In the genomic region with DNA sequence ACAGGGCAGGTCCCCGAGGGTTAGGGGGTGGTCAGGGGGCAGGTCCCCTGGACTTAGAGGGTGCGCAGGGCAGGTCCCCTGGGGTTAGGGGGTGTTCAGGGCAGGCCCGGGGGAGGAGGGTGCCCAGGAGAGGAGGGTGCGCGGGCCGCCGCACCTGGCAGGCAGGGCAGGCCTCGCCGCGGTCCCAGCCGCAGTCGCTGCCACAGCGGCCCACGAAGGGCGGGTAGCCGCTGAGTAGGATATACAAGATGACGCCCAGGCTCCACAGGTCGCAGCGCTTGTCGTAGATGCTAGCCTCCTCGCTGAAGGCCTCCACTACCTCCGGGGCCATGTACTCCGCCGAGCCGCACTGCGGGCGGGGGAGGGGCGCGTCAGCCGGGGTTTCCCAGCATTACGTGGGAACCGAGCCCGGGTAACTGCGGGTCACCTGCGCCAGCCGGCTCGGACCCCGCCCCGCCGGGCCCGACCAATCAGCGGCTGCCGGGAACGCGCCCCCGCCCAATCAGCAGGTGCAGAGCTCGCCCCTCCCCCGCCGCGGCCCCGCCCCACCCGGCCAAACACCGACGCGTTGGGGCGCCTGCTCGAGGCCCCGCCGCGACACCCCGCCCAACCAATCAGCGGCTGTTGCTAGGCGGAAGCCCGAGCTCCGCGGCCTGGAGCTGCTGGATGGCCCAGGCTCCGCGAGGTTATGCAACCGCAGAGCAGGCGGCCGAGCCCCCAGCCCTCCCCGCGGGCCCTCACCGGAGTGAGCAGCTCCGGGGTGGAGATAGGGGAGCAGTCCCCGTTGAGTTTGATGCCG, we compare ENCODE assay signal across 8 cellular contexts.
A peak's percentile ranks its signal among the peaks of the same experiment; 100 is the strongest.
DNase-seq lines count a peak whose midpoint lies in the region; ATAC-seq and FAIRE-seq lines count a peak whose summit lies in the region.

No MANE protein-coding gene starts in this region.

- H3K27ac Mint-ChIP-seq in central memory CD8-positive, alpha-beta T cell (ENCODE audit: low read depth) = peak overlapping the region; percentile 97

- H3K4me3 Mint-ChIP-seq in central memory CD8-positive, alpha-beta T cell = peak overlapping the region; percentile 67

- peak; percentile 13 for FAIRE-seq in islet of Langerhans (lab: Jason Lieb, UNC)

- H3K36me3 Mint-ChIP-seq in central memory CD8-positive, alpha-beta T cell (ENCODE audit: insufficient read depth) = peaks cover 51% of the 10 kb centered on the region

- no peaks in the 10 kb centered on the region for H3K27me3 Mint-ChIP-seq in central memory CD8-positive, alpha-beta T cell

- ATAC-seq in GM18520 (IDR thresholded peaks at IDR 0.05; ENCODE audit: unreplicated experiment) (peak; percentile 34), HG03060 (IDR thresholded peaks at IDR 0.05; ENCODE audit: low read depth, unreplicated experiment) (peak; percentile 31)
- peak; percentile 92 to 93 for ATAC-seq in activated CD4-positive, CD25-positive, alpha-beta regulatory T cell treated with anti-CD3 and anti-CD28 coated beads, Interleukin-2, amount 50 U/mL, for 24 hours
- ATAC-seq in central memory CD8-positive, alpha-beta T cell (replicated peaks; ENCODE audit: extremely low read depth, poor library complexity, severe bottlenecking) = peak; percentile 84

- H3K9me3 Mint-ChIP-seq in central memory CD8-positive, alpha-beta T cell = no peaks in the 10 kb centered on the region

- DNase-seq in NCI-H2171 treated with DMSO at 0.1 percent for 48 hours (lab: John Stamatoyannopoulos, UW) = peak; percentile 95
- peak; percentile 98 to 100 for DNase-seq in central memory CD8-positive, alpha-beta T cell (ENCODE audit: low spot score in 2 of 2)
- peak; percentile 100 for DNase-seq in stimulated activated CD4-positive, alpha-beta T cell treated with anti-CD3 and anti-CD28 coated beads, Interleukin-12 subunit alpha, Interleukin-12 subunit beta, amount 100 ng/mL, for 4 hours
- no peak for DNase-seq in COLO829 (ENCODE audit: low spot score)

- peaks cover 30% of the 10 kb centered on the region for H3K4me1 Mint-ChIP-seq in central memory CD8-positive, alpha-beta T cell

Comparison
In these comparisons a context has a peak if more than half of its experiments do, and no peak if none do; other contexts are left out.
1. ATAC-seq: peak in every context shown above with its lines; median percentile 92 in activated CD4-positive, CD25-positive, alpha-beta regulatory T cell treated with anti-CD3 and anti-CD28 coated beads, Interleukin-2, amount 50 U/mL, for 24 hours; 84 in central memory CD8-positive, alpha-beta T cell; 34 in GM18520; 31 in HG03060.